Comparison of ENCODE assay signal across 9 cellular contexts in the genomic region with DNA sequence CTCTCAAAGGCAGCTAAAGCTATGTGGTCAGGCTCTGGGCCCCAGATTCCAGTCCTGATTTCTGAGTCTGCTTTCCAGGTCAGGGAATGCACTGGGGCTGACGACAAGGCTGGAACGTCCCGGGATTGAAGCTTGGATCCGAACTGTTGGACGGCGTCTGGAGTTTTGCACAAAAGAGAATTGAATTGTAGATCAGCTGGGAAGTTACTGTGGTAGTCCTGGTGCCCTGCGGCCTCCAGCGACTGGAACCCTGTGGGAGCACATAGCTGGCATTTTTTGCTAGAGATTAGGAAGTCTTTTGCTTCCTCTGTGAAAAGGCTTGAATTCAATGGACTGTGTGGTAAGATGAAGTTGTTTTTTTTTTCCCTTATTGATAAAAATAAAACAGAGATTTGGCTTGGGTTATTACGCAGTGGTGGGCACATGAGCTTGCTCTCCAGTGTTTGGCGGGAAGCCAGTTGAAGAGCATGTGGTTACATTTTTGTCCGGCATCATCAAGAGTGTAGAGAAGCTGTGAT. TPM values are rescaled to one million over a fixed set of nuclear protein-coding genes. Genes with fewer than 3 reads are reported as not detected.
DNase-seq lines count a peak whose midpoint lies in the region; ATAC-seq and TF ChIP-seq lines count a peak whose summit lies in the region.
"Had no signal": no experiment of that assay in that cellular context is flagged by ENCODE, and none has a peak within 500 bp of the region (broad histone marks: within the 10 kb centered on the region; RNA-seq: fewer than 3 reads in every experiment).

A gene (plus strand): TSS at position 51 of the 518 bp plus-strand sequence.

- no peaks in the 10 kb centered on the region for H3K9me3 ChIP-seq in GM23248 (ENCODE audit: low read depth)
- H3K9me3 ChIP-seq in heart right ventricle: peaks cover 0 to 7% (median 0%) of the 10 kb centered on the region in 11 donors

- no peaks in the 10 kb centered on the region for H3K27me3 ChIP-seq in GM23248 (replicated peaks; ENCODE audit: insufficient read depth)
- no peaks in the 10 kb centered on the region for H3K27me3 ChIP-seq in heart right ventricle
- H3K27me3 ChIP-seq in rectal smooth muscle tissue (ENCODE audit: control insufficient read depth, insufficient read depth, low read length): no peaks in the 10 kb centered on the region

- no peaks in the 10 kb centered on the region for H3K4me1 ChIP-seq in GM23248 (ENCODE audit: insufficient read depth)
- peaks cover 0 to 27% (median 11%) of the 10 kb centered on the region in 9 donors for H3K4me1 ChIP-seq in heart right ventricle
- no peaks in the 10 kb centered on the region for H3K4me1 ChIP-seq in rectal smooth muscle tissue (ENCODE audit: control insufficient read depth, insufficient read depth, low read length)

- DNase-seq in GM23248 (peak; percentile 0), heart right ventricle (peak in 1 of 2 donors; percentile 23), AML-193 (lab: John Stamatoyannopoulos, UW) (no peak)
- DNase-seq in activated CD4-positive, CD25-positive, alpha-beta regulatory T cell treated with anti-CD3 and anti-CD28 coated beads, Interleukin-2, amount 50 U/mL, for 72 hours: no peak

- no peaks in the 10 kb centered on the region for H3F3A ChIP-seq in GM23248 (ENCODE audit: insufficient read depth)

- no peak within 1 kb of the TSS for H3K4me2 ChIP-seq in GM23248 (ENCODE audit: unreplicated experiment)

- no peak within 1 kb of the TSS for H3K9ac ChIP-seq in GM23248
- no peak within 1 kb of the TSS for H3K9ac ChIP-seq in rectal smooth muscle tissue (ENCODE audit: low read length)

- in situ Hi-C loops in GM23248 (cut with MboI): no loop called here

- H3K4me3 ChIP-seq in GM23248 (no peak within 1 kb of the TSS), heart right ventricle (no peak within 1 kb of the TSS), rectal smooth muscle tissue (ENCODE audit: low read length) (no peak within 1 kb of the TSS)
- H3K4me3 ChIP-seq: SK-N-MC had no signal

- 69 to 77% methylated on average over 11 of the region's 11 CpGs for WGBS in GM23248 (ENCODE audit: low coverage in 1 of 2, low lambda C conversion rate in 2 of 2, missing lambda C conversion rate in 2 of 2), 2 experiments
- WGBS in adipose tissue, 3 donors: 37 to 58% (median 56%) methylated on average over 11 of the region's 11 CpGs
- WGBS in heart right ventricle, 2 donors: 17 to 31% methylated on average over 11 of the region's 11 CpGs

- H3K36me3 ChIP-seq in GM23248 (ENCODE audit: low read depth) (no peaks in the 10 kb centered on the region), heart right ventricle (no peaks in the 10 kb centered on the region), rectal smooth muscle tissue (ENCODE audit: control insufficient read depth, insufficient read depth, low read length) (no peaks in the 10 kb centered on the region)

- H3K79me2 ChIP-seq in GM23248 (ENCODE audit: insufficient read depth): no peaks in the 10 kb centered on the region

- intact Hi-C loops in heart right ventricle (cut with DNase I): no loop called here

- no peaks in the 10 kb centered on the region for H4K20me1 ChIP-seq in GM23248 (ENCODE audit: insufficient read depth)

- no peak for TF ChIP-seq CTCF in heart right ventricle (IDR thresholded peaks at IDR 0.05)

- ATAC-seq in heart right ventricle: peak in 6 of 8 donors; percentile 23 to 71 (median 42)
- no peak for ATAC-seq in HG02973 (IDR thresholded peaks at IDR 0.05; ENCODE audit: unreplicated experiment)
- no peak for ATAC-seq in HG02588 (IDR thresholded peaks at IDR 0.05; ENCODE audit: unreplicated experiment)

- H3K9me2 ChIP-seq in GM23248 (ENCODE audit: insufficient read depth): no peaks in the 10 kb centered on the region

- no peak within 1 kb of the TSS for H3K27ac ChIP-seq in GM23248
- no peak within 1 kb of the TSS for H3K27ac ChIP-seq in adipose tissue (ENCODE audit: low read depth, low read length)
- H3K27ac ChIP-seq in heart right ventricle: peak within 1 kb of the TSS in 6 of 10 donors; percentile 6 to 62 (median 35)
- peak within 1 kb of the TSS; percentile 8 for H3K27ac ChIP-seq in rectal smooth muscle tissue (ENCODE audit: low read depth, low read length)
- H3K27ac ChIP-seq: SK-N-MC had no signal

- H2AFZ ChIP-seq in GM23248: no peak within 1 kb of the TSS

RNA-seq across cellular contexts. Expression of the gene that starts here (rescaled TPM):
- 96.6 and 99.4 TPM in 2 replicates for total RNA-seq in GM23248 (2014; rRNA removed; shearing (Covaris generic))
- 134 and 137 TPM in 2 replicates for polyA plus RNA-seq in GM23248 (2016; fragmentation: Nextera tagmentation; extraction: Ambion mirVana)
- 10 to 100 TPM; 12.2 to 52.5 (median 29.6) TPM for polyA plus RNA-seq in adipose tissue
- total RNA-seq in heart right ventricle: 100 to 1,000 TPM; 178 to 322 (median 239) TPM
- polyA plus RNA-seq in heart right ventricle: 100 to 1,000 TPM in 1 of 2 donors, 10 to 100 TPM in 1; 51.9 to 161 TPM

Comparison
In these comparisons a context has a peak if more than half of its experiments do, and no peak if none do; other contexts are left out.
1. H3K27ac ChIP-seq: peak in heart right ventricle (6 of 10) and rectal smooth muscle tissue (single experiment); none in GM23248 (single experiment) and adipose tissue (single experiment).
2. ATAC-seq: peak in heart right ventricle (6 of 8); none in HG02973 (single experiment) and HG02588 (single experiment).